In the genomic region with DNA sequence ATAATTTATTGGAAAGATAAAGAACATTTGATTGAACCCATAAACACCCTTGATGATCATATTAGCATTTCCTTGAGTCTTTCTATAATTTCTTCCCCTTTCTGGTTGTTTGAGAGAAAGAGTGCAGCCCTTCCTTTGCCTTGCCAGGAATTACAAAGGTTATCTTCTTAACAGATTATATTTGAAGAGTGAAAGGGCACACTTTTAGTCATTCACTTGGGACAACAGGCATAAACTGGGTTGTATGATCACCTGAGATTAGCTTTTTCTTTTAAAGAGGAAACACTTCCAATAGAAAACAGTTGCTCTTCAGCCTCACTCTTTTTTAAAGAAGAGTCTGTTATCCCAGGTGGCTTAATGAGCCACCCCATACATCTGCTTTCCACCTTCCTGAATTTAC, we compare ENCODE assay signal across 19 cellular contexts.
DNase-seq lines count a peak whose midpoint lies in the region; ATAC-seq and TF ChIP-seq lines count a peak whose summit lies in the region.
"Had no signal": no experiment of that assay in that cellular context is flagged by ENCODE, and none has a peak within 500 bp of the region (broad histone marks: within the 10 kb centered on the region; RNA-seq: fewer than 3 reads in every experiment).

No MANE protein-coding gene starts in this region.

- no peaks in the 10 kb centered on the region for H3K27me3 ChIP-seq in Loucy (ENCODE audit: insufficient read depth, low read length, poor library complexity, severe bottlenecking)
- H3K27me3 ChIP-seq in mucosa of rectum (ENCODE audit: control insufficient read depth in 2 of 2, insufficient read depth in 2 of 2, low read length in 2 of 2), result no peaks in the 10 kb centered on the region
- H3K27me3 ChIP-seq: BE2C; BLaER1 treated with 17β-estradiol and CSF1 and Interleukin-3, amounts not matched to agents 10 nM and 100 nM had no signal

- peak overlapping the region; percentile 86 for H2AFZ ChIP-seq in Loucy (ENCODE audit: low read length)

- H3K36me3 ChIP-seq in Loucy (ENCODE audit: insufficient read depth, low read length), result no peaks in the 10 kb centered on the region
- H3K36me3 ChIP-seq in mucosa of rectum (ENCODE audit: control insufficient read depth in 2 of 2, insufficient read depth in 2 of 2, low read length in 2 of 2), result no peaks in the 10 kb centered on the region
- H3K36me3 ChIP-seq: BE2C; BLaER1 treated with 17β-estradiol and CSF1 and Interleukin-3, amounts not matched to agents 10 nM and 100 nM had no signal

- no peak for DNase-seq in left colon
- DNase-seq: 8988T; ACHN; AML-193; BE2C; CD4-positive, alpha-beta T cell; CD8-positive, alpha-beta memory T cell; DMS 273 treated with DMSO at 0.1 percent for 48 hours; DMS79 treated with DMSO at 0.1 percent for 48 hours; GF-D8; GOT3; HCEC 1CT had no signal

- intact Hi-C loops in left colon (cut with DNase I, micrococcal nuclease), result no loop called here

- H3K79me2 ChIP-seq in Loucy (ENCODE audit: insufficient read depth, low read length), result no peaks in the 10 kb centered on the region

- H3K4me1 ChIP-seq in Loucy (ENCODE audit: insufficient read depth, low read length, poor library complexity, severe bottlenecking) (peaks cover 25% of the 10 kb centered on the region), mucosa of rectum (ENCODE audit: control insufficient read depth in 2 of 2, insufficient read depth in 2 of 2, low read length in 2 of 2) (peaks cover 9 to 26% of the 10 kb centered on the region in 2 donors)
- H3K4me1 ChIP-seq: A549; BE2C; BLaER1 treated with 17β-estradiol and CSF1 and Interleukin-3, amounts not matched to agents 10 nM and 100 nM had no signal

- no peaks in the 10 kb centered on the region for H3K9me3 ChIP-seq in Loucy (ENCODE audit: insufficient read depth, low read depth, low read length)
- no peaks in the 10 kb centered on the region for H3K9me3 ChIP-seq in mucosa of rectum (ENCODE audit: control insufficient read depth in 2 of 2, low read length in 2 of 2)
- H3K9me3 ChIP-seq: A549; BE2C; BLaER1 treated with 17β-estradiol and CSF1 and Interleukin-3, amounts not matched to agents 10 nM and 100 nM had no signal

- no peak overlapping the region for H3K9ac ChIP-seq in Loucy (ENCODE audit: low read depth, low read length, poor library complexity, severe bottlenecking)
- no peak overlapping the region for H3K9ac ChIP-seq in mucosa of rectum (ENCODE audit: low read depth in 1 of 2, low read length in 2 of 2)
- H3K9ac ChIP-seq: BLaER1 treated with 17β-estradiol and CSF1 and Interleukin-3, amounts not matched to agents 10 nM and 100 nM had no signal

- H3K4me3 ChIP-seq in Loucy (ENCODE audit: low read length, poor library complexity, severe bottlenecking), result no peak overlapping the region
- H3K4me3 ChIP-seq in mucosa of rectum (ENCODE audit: low read length in 2 of 2), result no peak overlapping the region
- H3K4me3 ChIP-seq: A549; BLaER1 treated with 17β-estradiol and CSF1 and Interleukin-3, amounts not matched to agents 10 nM and 100 nM had no signal

- TF ChIP-seq POLR2A in GM18505 (IDR thresholded peaks at IDR 0.05; ENCODE audit: borderline replicate concordance, extremely low read depth, insufficient read depth, insufficient read length), result no peak

- H3K27ac ChIP-seq in mucosa of rectum (ENCODE audit: low read depth in 2 of 2, low read length in 2 of 2), result peak overlapping the region; percentile 1 to 5
- H3K27ac ChIP-seq: A549; BLaER1 treated with 17β-estradiol and CSF1 and Interleukin-3, amounts not matched to agents 10 nM and 100 nM had no signal

- H3K4me2 ChIP-seq in Loucy (ENCODE audit: low read depth, low read length, poor library complexity, severe bottlenecking), result peak overlapping the region; percentile 45
- H3K4me2 ChIP-seq: A549; BLaER1 treated with 17β-estradiol and CSF1 and Interleukin-3, amounts not matched to agents 10 nM and 100 nM had no signal

- H3F3A ChIP-seq in Loucy (ENCODE audit: low read depth), result no peaks in the 10 kb centered on the region

- TF ChIP-seq CTCF in Loucy (conservative IDR thresholded peaks at IDR 0.05; ENCODE audit: low read length), result no peak

- H4K20me1 ChIP-seq in Loucy (ENCODE audit: insufficient read depth, low read length, poor library complexity, severe bottlenecking), result no peaks in the 10 kb centered on the region
- H4K20me1 ChIP-seq: BLaER1 treated with 17β-estradiol and CSF1 and Interleukin-3, amounts not matched to agents 10 nM and 100 nM had no signal

- H3K9me2 ChIP-seq in Loucy (replicated peaks; ENCODE audit: low read depth, low read length), result no peaks in the 10 kb centered on the region

- ATAC-seq in left colon (peak; percentile 55), GM18505 (IDR thresholded peaks at IDR 0.05; ENCODE audit: unreplicated experiment) (no peak), GM19328 (IDR thresholded peaks at IDR 0.05; ENCODE audit: unreplicated experiment) (no peak), GM19452 (IDR thresholded peaks at IDR 0.05; ENCODE audit: unreplicated experiment) (no peak)
- ATAC-seq: A549 had no signal
